ENCODE assay signal across 1 cellular context in the genomic region with DNA sequence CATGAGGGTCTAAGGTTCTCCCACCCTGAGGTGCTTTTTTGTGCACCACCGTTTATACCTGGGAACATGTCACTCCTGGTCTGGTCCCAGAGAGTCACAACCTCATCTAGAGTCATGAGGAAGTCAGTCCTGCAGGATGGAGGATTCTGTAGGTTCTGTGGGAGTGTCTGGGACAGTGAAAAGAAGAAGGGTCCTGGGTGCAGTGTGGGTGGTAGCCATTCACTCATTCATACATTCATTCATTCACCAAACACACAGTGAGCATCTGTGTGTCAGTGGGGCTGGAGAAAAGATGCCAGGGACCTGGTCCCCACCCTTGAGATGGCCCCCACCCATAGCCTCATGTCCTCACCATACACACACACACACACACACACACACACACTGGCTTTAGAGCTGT.
TF ChIP-seq lines count a peak whose summit lies in the region.

No MANE protein-coding gene starts in this region.

TF ChIP-seq in HepG2, 621 proteins besides CTCF, POLR2A, EP300 and RAD21:
- TF ChIP-seq ELF3 (CRISPR knock-in tag; IDR thresholded peaks at IDR 0.05): no peak
- TF ChIP-seq, protein P1, sequence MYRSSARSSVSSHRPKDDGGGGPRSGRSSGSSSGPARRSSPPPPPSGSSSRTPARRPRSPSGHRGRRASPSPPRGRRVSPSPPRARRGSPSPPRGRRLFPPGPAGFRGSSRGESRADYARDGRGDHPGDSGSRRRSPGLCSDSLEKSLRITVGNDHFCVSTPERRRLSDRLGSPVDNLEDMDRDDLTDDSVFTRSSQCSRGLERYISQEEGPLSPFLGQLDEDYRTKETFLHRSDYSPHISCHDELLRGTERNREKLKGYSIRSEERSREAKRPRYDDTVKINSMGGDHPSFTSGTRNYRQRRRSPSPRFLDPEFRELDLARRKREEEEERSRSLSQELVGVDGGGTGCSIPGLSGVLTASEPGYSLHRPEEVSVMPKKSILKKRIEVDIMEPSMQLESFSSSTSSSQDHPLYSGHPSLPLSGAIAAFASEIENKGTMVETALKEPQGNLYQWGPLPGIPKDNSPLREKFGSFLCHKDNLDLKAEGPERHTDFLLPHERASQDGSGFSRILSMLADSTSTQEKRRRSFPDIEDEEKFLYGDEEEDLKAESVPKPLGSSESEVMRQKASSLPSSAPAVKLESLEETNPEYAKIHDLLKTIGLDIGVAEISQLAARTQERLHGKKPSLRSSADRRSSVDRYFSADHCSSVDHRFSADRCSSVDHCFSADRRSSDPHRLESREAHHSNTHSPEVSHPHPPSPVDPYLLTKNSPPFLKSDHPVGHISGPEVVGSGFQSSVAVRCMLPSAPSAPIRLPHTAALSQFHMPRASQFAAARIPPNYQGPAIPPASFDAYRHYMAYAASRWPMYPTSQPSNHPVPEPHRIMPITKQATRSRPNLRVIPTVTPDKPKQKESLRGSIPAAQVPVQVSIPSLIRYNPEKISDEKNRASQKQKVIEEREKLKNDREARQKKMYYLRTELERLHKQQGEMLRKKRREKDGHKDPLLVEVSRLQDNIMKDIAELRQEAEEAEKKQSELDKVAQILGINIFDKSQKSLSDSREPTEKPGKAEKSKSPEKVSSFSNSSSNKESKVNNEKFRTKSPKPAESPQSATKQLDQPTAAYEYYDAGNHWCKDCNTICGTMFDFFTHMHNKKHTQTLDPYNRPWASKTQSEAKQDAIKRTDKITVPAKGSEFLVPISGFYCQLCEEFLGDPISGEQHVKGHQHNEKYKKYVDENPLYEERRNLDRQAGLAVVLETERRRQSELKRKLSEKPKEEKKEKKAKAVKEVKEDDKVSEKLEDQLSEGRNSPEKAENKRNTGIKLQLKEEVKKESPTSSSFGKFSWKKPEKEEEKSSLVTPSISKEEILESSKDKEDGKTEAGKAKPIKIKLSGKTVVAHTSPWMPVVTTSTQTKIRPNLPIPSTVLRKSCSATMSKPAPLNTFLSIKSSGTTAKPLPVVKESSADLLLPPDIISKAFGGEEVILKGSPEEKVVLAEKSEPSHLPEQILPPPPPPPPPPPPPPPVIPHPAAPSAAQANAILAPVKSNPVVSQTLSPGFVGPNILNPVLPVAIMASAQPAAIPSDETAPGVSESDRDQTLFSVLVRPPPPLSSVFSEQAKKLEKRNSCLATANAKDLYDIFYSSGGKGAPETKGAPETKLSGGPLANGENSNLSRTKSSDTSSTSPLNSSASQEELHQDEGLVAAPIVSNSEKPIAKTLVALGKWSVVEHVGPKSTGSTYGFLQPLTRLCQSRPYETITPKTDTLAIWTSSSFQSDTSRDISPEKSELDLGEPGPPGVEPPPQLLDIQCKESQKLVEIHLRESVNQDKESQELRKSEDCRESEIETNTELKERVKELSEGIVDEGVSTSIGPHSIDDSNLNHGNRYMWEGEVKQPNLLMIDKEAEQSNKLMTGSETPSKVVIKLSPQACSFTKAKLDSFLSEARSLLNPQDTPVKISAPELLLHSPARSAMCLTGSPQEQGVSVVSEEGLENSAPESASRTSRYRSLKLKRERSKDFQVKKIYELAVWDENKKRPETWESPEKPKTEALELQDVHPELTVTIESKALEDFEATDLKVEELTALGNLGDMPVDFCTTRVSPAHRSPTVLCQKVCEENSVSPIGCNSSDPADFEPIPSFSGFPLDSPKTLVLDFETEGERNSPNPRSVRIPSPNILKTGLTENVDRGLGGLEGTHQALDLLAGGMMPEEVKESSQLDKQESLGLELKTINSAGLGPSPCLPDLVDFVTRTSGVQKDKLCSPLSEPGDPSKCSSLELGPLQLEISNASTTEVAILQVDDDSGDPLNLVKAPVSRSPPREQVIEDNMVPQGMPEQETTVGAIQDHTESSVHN (CRISPR knock-in tag; IDR thresholded peaks at IDR 0.05): no peak
- no peak for TF ChIP-seq ZNF746 (CRISPR knock-in tag; IDR thresholded peaks at IDR 0.05)
- no peak for TF ChIP-seq ZNF777 (CRISPR knock-in tag; IDR thresholded peaks at IDR 0.05)
- TF ChIP-seq RFXANK (CRISPR knock-in tag; IDR thresholded peaks at IDR 0.05): no peak
- no peak for TF ChIP-seq HDAC1 (CRISPR knock-in tag; IDR thresholded peaks at IDR 0.05)
- no peak for TF ChIP-seq KLF16 (CRISPR knock-in tag; IDR thresholded peaks at IDR 0.05)
- no peak for TF ChIP-seq ZNF136 (CRISPR knock-in tag; IDR thresholded peaks at IDR 0.05; ENCODE audit: low read depth)
- TF ChIP-seq XBP1 (CRISPR knock-in tag; IDR thresholded peaks at IDR 0.05): no peak
- TF ChIP-seq RNF2 (conservative IDR thresholded peaks at IDR 0.05; ENCODE audit: low read depth): no peak
TF ChIP-seq in HepG2: peak in this region for 0.
